ENCODE assay signal across 1 cellular context in the genomic region with DNA sequence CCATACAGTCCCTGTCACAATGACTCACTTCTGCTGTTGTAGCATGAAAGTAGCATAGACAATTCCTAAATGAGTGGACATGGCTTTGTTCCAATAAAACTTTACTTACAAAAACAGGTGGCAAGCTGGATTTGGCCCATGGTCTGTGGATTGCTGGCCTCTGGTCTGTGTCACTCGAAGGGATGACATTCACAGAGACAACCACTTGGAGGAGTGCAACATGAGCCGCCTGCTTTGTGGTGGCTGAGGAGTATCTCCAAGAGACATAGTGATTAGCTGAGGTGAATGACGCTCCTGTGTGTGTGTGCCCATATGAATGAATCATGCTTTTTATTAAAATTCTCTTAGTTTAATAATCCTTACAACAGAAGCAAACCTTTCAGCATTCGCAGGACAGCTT.
TF ChIP-seq lines count a peak whose summit lies in the region.

No MANE protein-coding gene starts in this region.

TF ChIP-seq in GM23338, 12 proteins besides CTCF, POLR2A, EP300 and RAD21 (continued from another document):
- TF ChIP-seq, protein P1, sequence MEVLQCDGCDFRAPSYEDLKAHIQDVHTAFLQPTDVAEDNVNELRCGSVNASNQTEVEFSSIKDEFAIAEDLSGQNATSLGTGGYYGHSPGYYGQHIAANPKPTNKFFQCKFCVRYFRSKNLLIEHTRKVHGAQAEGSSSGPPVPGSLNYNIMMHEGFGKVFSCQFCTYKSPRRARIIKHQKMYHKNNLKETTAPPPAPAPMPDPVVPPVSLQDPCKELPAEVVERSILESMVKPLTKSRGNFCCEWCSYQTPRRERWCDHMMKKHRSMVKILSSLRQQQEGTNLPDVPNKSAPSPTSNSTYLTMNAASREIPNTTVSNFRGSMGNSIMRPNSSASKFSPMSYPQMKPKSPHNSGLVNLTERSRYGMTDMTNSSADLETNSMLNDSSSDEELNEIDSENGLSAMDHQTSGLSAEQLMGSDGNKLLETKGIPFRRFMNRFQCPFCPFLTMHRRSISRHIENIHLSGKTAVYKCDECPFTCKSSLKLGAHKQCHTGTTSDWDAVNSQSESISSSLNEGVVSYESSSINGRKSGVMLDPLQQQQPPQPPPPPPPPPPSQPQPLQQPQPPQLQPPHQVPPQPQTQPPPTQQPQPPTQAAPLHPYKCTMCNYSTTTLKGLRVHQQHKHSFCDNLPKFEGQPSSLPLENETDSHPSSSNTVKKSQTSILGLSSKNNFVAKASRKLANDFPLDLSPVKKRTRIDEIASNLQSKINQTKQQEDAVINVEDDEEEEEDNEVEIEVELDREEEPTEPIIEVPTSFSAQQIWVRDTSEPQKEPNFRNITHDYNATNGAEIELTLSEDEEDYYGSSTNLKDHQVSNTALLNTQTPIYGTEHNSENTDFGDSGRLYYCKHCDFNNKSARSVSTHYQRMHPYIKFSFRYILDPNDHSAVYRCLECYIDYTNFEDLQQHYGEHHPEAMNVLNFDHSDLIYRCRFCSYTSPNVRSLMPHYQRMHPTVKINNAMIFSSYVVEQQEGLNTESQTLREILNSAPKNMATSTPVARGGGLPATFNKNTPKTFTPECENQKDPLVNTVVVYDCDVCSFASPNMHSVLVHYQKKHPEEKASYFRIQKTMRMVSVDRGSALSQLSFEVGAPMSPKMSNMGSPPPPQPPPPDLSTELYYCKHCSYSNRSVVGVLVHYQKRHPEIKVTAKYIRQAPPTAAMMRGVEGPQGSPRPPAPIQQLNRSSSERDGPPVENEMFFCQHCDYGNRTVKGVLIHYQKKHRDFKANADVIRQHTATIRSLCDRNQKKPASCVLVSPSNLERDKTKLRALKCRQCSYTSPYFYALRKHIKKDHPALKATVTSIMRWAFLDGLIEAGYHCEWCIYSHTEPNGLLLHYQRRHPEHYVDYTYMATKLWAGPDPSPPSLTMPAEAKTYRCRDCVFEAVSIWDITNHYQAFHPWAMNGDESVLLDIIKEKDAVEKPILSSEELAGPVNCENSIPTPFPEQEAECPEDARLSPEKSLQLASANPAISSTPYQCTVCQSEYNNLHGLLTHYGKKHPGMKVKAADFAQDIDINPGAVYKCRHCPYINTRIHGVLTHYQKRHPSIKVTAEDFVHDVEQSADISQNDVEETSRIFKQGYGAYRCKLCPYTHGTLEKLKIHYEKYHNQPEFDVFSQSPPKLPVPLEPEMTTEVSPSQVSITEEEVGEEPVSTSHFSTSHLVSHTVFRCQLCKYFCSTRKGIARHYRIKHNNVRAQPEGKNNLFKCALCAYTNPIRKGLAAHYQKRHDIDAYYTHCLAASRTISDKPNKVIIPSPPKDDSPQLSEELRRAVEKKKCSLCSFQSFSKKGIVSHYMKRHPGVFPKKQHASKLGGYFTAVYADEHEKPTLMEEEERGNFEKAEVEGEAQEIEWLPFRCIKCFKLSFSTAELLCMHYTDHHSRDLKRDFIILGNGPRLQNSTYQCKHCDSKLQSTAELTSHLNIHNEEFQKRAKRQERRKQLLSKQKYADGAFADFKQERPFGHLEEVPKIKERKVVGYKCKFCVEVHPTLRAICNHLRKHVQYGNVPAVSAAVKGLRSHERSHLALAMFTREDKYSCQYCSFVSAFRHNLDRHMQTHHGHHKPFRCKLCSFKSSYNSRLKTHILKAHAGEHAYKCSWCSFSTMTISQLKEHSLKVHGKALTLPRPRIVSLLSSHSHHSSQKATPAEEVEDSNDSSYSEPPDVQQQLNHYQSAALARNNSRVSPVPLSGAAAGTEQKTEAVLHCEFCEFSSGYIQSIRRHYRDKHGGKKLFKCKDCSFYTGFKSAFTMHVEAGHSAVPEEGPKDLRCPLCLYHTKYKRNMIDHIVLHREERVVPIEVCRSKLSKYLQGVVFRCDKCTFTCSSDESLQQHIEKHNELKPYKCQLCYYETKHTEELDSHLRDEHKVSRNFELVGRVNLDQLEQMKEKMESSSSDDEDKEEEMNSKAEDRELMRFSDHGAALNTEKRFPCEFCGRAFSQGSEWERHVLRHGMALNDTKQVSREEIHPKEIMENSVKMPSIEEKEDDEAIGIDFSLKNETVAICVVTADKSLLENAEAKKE (CRISPR knock-in tag; IDR thresholded peaks at IDR 0.05): no peak
- TF ChIP-seq ZNF114 (CRISPR knock-in tag; IDR thresholded peaks at IDR 0.05): no peak
- TF ChIP-seq EZH2 (IDR thresholded peaks at IDR 0.05; ENCODE audit: low read depth, unreplicated experiment): no peak
- no peak for TF ChIP-seq ZNF331 (CRISPR knock-in tag; IDR thresholded peaks at IDR 0.05; ENCODE audit: low read depth)
- TF ChIP-seq STAT1 (IDR thresholded peaks at IDR 0.05; ENCODE audit: unreplicated experiment): no peak
